Comparison of ENCODE assay signal across 7 cellular contexts in genomic region chr4:47914926-47915237, GRCh38. TPM values are rescaled to one million over a fixed set of nuclear protein-coding genes. Genes with fewer than 3 reads are reported as not detected.
DNase-seq lines count a peak whose midpoint lies in the region; ATAC-seq and FAIRE-seq lines count a peak whose summit lies in the region.

No MANE protein-coding gene starts in this region.

- no peak overlapping the region for H2BK120ac ChIP-seq in mesenchymal stem cell (ENCODE audit: low read depth, low read length)

- peak overlapping the region; percentile 95 for H3K27ac Mint-ChIP-seq in activated naive CD8-positive, alpha-beta T cell treated with anti-CD3 and anti-CD28 coated beads, Interleukin-2, amount 50 U/mL, for 24 hours

- peaks cover 2% of the 10 kb centered on the region for H3K4me1 ChIP-seq in mesenchymal stem cell (ENCODE audit: control insufficient read depth, insufficient read depth, low read depth, low read length)

- peaks cover 2% of the 10 kb centered on the region for H3K27me3 Mint-ChIP-seq in activated naive CD8-positive, alpha-beta T cell treated with anti-CD3 and anti-CD28 coated beads, Interleukin-2, amount 50 U/mL, for 24 hours

- WGBS in mesenchymal stem cell, result 8% methylated on average over 4 of the region's 6 CpGs

- peak overlapping the region; percentile 48 for H2AFZ ChIP-seq in mesenchymal stem cell (ENCODE audit: low read depth, low read length)

- peak overlapping the region in 1 of 2 experiments; percentile 89 for H3K18ac ChIP-seq in mesenchymal stem cell (ENCODE audit: low read depth in 1 of 2, low read length in 2 of 2)

- peaks cover 20% of the 10 kb centered on the region for H3K36me3 Mint-ChIP-seq in activated naive CD8-positive, alpha-beta T cell treated with anti-CD3 and anti-CD28 coated beads, Interleukin-2, amount 50 U/mL, for 24 hours (ENCODE audit: low read depth)

- peak overlapping the region; percentile 69 to 90 for H3K4me3 ChIP-seq in mesenchymal stem cell (ENCODE audit: insufficient read depth in 1 of 2, low read depth in 1 of 2, low read length in 2 of 2)

- H3K4me2 ChIP-seq in mesenchymal stem cell (ENCODE audit: low read length, poor library complexity, severe bottlenecking), result peak overlapping the region; percentile 60

- no peak overlapping the region for H2AK5ac ChIP-seq in mesenchymal stem cell (ENCODE audit: low read length, severe bottlenecking)

- H3K9me3 ChIP-seq in mesenchymal stem cell (ENCODE audit: control insufficient read depth, low read length), result no peaks in the 10 kb centered on the region

- peaks cover 0 to 10% of the 10 kb centered on the region in 2 experiments for H3K36me3 ChIP-seq in mesenchymal stem cell (ENCODE audit: control insufficient read depth in 1 of 2, insufficient read depth in 2 of 2, low read depth in 1 of 2, low read length in 2 of 2)

- FAIRE-seq in urothelium cell line (lab: Jason Lieb, UNC), result no peak

- peak overlapping the region; percentile 50 for H4K91ac ChIP-seq in mesenchymal stem cell (ENCODE audit: low read length)

- peak overlapping the region; percentile 64 for H4K8ac ChIP-seq in mesenchymal stem cell (ENCODE audit: low read length)

- H3K27ac ChIP-seq in mesenchymal stem cell (ENCODE audit: low read length, poor library complexity, severe bottlenecking), result no peak overlapping the region

- no peak overlapping the region for H3K23ac ChIP-seq in mesenchymal stem cell (ENCODE audit: low read length in 2 of 2)

- no peak overlapping the region for H3K14ac ChIP-seq in mesenchymal stem cell (ENCODE audit: low read length in 2 of 2)

- no peaks in the 10 kb centered on the region for H3K27me3 ChIP-seq in mesenchymal stem cell (ENCODE audit: control insufficient read depth in 1 of 2, insufficient read depth in 1 of 2, low read length in 2 of 2)

- H3K4ac ChIP-seq in mesenchymal stem cell (ENCODE audit: low read depth in 1 of 2, low read length in 2 of 2), result peak overlapping the region in 1 of 2 experiments; percentile 9

- peak overlapping the region; percentile 75 for H3K9ac ChIP-seq in mesenchymal stem cell (ENCODE audit: low read length)

- peak overlapping the region; percentile 97 for H3K4me3 Mint-ChIP-seq in activated naive CD8-positive, alpha-beta T cell treated with anti-CD3 and anti-CD28 coated beads, Interleukin-2, amount 50 U/mL, for 24 hours

- DNase-seq in activated naive CD8-positive, alpha-beta T cell treated with anti-CD3 and anti-CD28 coated beads, Interleukin-2, amount 50 U/mL, for 24 hours, result no peak
- no peak for DNase-seq in mesenchymal stem cell
- no peak for DNase-seq in OCI-M2 (lab: John Stamatoyannopoulos, UW; ENCODE audit: unreplicated experiment)
- no peak for DNase-seq in urothelium cell line (ENCODE audit: low spot score)

- peaks cover 33% of the 10 kb centered on the region for H3K4me1 Mint-ChIP-seq in activated naive CD8-positive, alpha-beta T cell treated with anti-CD3 and anti-CD28 coated beads, Interleukin-2, amount 50 U/mL, for 24 hours

- no peak overlapping the region for H2BK5ac ChIP-seq in mesenchymal stem cell (ENCODE audit: low read depth, low read length, poor library complexity, severe bottlenecking)

- H3K79me1 ChIP-seq in mesenchymal stem cell (replicated peaks; ENCODE audit: low read length, poor library complexity, severe bottlenecking), result peaks cover 12% of the 10 kb centered on the region

- H3K9me3 Mint-ChIP-seq in activated naive CD8-positive, alpha-beta T cell treated with anti-CD3 and anti-CD28 coated beads, Interleukin-2, amount 50 U/mL, for 24 hours, result peaks cover 5% of the 10 kb centered on the region

- ATAC-seq in GM19035 (IDR thresholded peaks at IDR 0.05; ENCODE audit: unreplicated experiment) (peak; percentile 26), HG03039 (IDR thresholded peaks at IDR 0.05; ENCODE audit: unreplicated experiment) (peak; percentile 0), esophagus mucosa (no peak)
- ATAC-seq in activated naive CD8-positive, alpha-beta T cell treated with anti-CD3 and anti-CD28 coated beads, Interleukin-2, amount 50 U/mL, for 24 hours, result peak; percentile 5

- no peak overlapping the region for H2BK15ac ChIP-seq in mesenchymal stem cell (ENCODE audit: low read depth, poor library complexity, severe bottlenecking)

- no peak overlapping the region for H2BK12ac ChIP-seq in mesenchymal stem cell (ENCODE audit: low read length in 2 of 2)

RNA-seq across cellular contexts. Expression of gene NFXL1, which starts 0.5 kb away (rescaled TPM):
- polyA plus RNA-seq in mesenchymal stem cell (2013, experiment 1 of 2), result 4.0 TPM
- polyA plus RNA-seq in mesenchymal stem cell (2013, experiment 2 of 2), result 5.1 TPM
- total RNA-seq in esophagus mucosa, result 9.7 TPM
